22 cellular contexts compared by ENCODE assay signal in the genomic region with DNA sequence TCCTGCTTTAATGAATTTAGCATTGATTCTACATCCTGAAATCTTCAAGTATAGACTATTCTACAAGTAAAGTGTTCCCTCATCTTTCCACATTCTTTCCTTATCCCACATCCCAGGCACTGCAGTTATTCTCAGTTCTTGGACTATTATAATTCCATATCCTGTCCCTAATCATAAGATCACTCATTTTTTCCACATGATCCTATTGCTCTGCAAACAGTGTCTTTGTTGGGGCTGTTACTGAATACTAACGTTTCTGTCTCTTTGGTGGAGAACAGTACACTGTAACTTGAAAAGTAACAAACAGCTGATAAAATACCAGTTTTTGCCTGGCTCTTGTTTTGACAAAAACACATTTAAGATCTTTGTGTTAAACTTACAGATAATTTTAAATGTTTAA.
DNase-seq lines count a peak whose midpoint lies in the region; ATAC-seq and TF ChIP-seq lines count a peak whose summit lies in the region.
"Had no signal": no experiment of that assay in that cellular context is flagged by ENCODE, and none has a peak within 500 bp of the region (broad histone marks: within the 10 kb centered on the region; RNA-seq: fewer than 3 reads in every experiment).

No MANE protein-coding gene starts in this region.

- TF ChIP-seq CTCF in SK-N-SH (IDR thresholded peaks at IDR 0.05) (no peak), left ventricle myocardium inferior (IDR thresholded peaks at IDR 0.05; ENCODE audit: borderline replicate concordance) (no peak)

- H3K4me2 ChIP-seq in SK-N-SH: no peak overlapping the region
- H3K4me2 ChIP-seq: A549; BLaER1 treated with 17β-estradiol and CSF1 and Interleukin-3, amounts not matched to agents 10 nM and 100 nM; GM23338 had no signal

- no peak for TF ChIP-seq RAD21 in SK-N-SH (IDR thresholded peaks at IDR 0.05; ENCODE audit: low read length)

- H3K4me3 ChIP-seq in SK-N-SH (ENCODE audit: low read depth in 2 of 2, low read length in 1 of 2) (no peak overlapping the region), left ventricle myocardium inferior (no peak overlapping the region)
- H3K4me3 ChIP-seq: A549; BLaER1 treated with 17β-estradiol and CSF1 and Interleukin-3, amounts not matched to agents 10 nM and 100 nM; GM23338 had no signal

- CTCF ChIA-PET in SK-N-SH (lab: Yijun Ruan, JAX): interaction anchor here (1.6 kb wide), 1 partner anchor 32 kb away, joined by 3 read pairs; no protein-coding TSS in a partner anchor

- intact Hi-C loops in left ventricle myocardium inferior (cut with micrococcal nuclease): no loop called here

- POLR2A ChIA-PET in SK-N-SH (lab: Yijun Ruan, JAX): no interaction called here

- H3K9me2 ChIP-seq in SK-N-SH: no peaks in the 10 kb centered on the region

- TF ChIP-seq EP300 in SK-N-SH (IDR thresholded peaks at IDR 0.05; ENCODE audit: borderline replicate concordance in 1 of 2, low read depth in 1 of 2, low read length in 1 of 2): no peak

- no peaks in the 10 kb centered on the region for H3K79me2 ChIP-seq in SK-N-SH (ENCODE audit: insufficient read depth)

- no peaks in the 10 kb centered on the region for H3K4me1 ChIP-seq in SK-N-SH (ENCODE audit: control insufficient read depth in 1 of 2, insufficient read depth in 2 of 2, low read depth in 1 of 2, low read length in 1 of 2)
- H3K4me1 ChIP-seq in left ventricle myocardium inferior: no peaks in the 10 kb centered on the region
- H3K4me1 ChIP-seq: A549, BE2C had no signal

- no peak overlapping the region for H3K9ac ChIP-seq in SK-N-SH
- H3K9ac ChIP-seq: BLaER1 treated with 17β-estradiol and CSF1 and Interleukin-3, amounts not matched to agents 10 nM and 100 nM had no signal

- 0 out of 2 replicates have a peak overlapping the region, but pooled peaks have one; percentile 19 for H2AFZ ChIP-seq in SK-N-SH (ENCODE audit: low read depth)
- H2AFZ ChIP-seq: GM23338 had no signal

- no peaks in the 10 kb centered on the region for H3F3A ChIP-seq in SK-N-SH (replicated peaks; ENCODE audit: insufficient read depth)

- H3K9me3 ChIP-seq in SK-N-SH (no peaks in the 10 kb centered on the region), left ventricle myocardium inferior (replicated peaks) (no peaks in the 10 kb centered on the region)
- H3K9me3 ChIP-seq: A549; BE2C; BLaER1 treated with 17β-estradiol and CSF1 and Interleukin-3, amounts not matched to agents 10 nM and 100 nM had no signal

- DNase-seq in SK-N-SH (no peak), foreskin melanocyte (peak; percentile 71), substantia nigra (lab: John Stamatoyannopoulos, UW) (no peak), left ventricle myocardium inferior (no peak), NCI-H226 (no peak)
- DNase-seq: 8988T; ACHN; AML-193; BE2C; Calu3; CD4-positive, alpha-beta T cell; CD8-positive, alpha-beta memory T cell; COR-L47; DMS53; DMS79 treated with DMSO at 0.1 percent for 48 hours; GF-D8; H9 had no signal

- H3K27ac ChIP-seq in SK-N-SH (ENCODE audit: low read depth in 2 of 2, low read length in 1 of 2) (no peak overlapping the region), substantia nigra (ENCODE audit: low read depth, low read length, poor library complexity, severe bottlenecking) (peak overlapping the region; percentile 4), left ventricle myocardium inferior (replicated peaks) (no peak overlapping the region)
- H3K27ac ChIP-seq: A549; BLaER1 treated with 17β-estradiol and CSF1 and Interleukin-3, amounts not matched to agents 10 nM and 100 nM had no signal

- 26% methylated on average over 1 of the region's 1 CpG for WGBS in SK-N-SH (ENCODE audit: low lambda C conversion rate)

- H3K27me3 ChIP-seq in SK-N-SH (ENCODE audit: insufficient read depth): no peaks in the 10 kb centered on the region
- no peaks in the 10 kb centered on the region for H3K27me3 ChIP-seq in left ventricle myocardium inferior (ENCODE audit: low read depth)
- H3K27me3 ChIP-seq: BE2C had no signal

- no peaks in the 10 kb centered on the region for H4K20me1 ChIP-seq in SK-N-SH (ENCODE audit: insufficient read depth)
- H4K20me1 ChIP-seq: BLaER1 treated with 17β-estradiol and CSF1 and Interleukin-3, amounts not matched to agents 10 nM and 100 nM had no signal

- ATAC-seq in SK-N-SH treated with all-trans-retinoic acid at 6 μM for 48 hours: no peak
- ATAC-seq: A549, GM23338, HCT116 had no signal

- H3K36me3 ChIP-seq in SK-N-SH (replicated peaks in 1 of 2; ENCODE audit: control insufficient read depth in 1 of 2, insufficient read depth in 2 of 2, low read length in 1 of 2) (no peaks in the 10 kb centered on the region), left ventricle myocardium inferior (no peaks in the 10 kb centered on the region)
- H3K36me3 ChIP-seq: BE2C; BLaER1 treated with 17β-estradiol and CSF1 and Interleukin-3, amounts not matched to agents 10 nM and 100 nM had no signal

TF ChIP-seq in SK-N-SH, 30 proteins besides CTCF, POLR2A, EP300 and RAD21:
- TF ChIP-seq, protein P1, sequence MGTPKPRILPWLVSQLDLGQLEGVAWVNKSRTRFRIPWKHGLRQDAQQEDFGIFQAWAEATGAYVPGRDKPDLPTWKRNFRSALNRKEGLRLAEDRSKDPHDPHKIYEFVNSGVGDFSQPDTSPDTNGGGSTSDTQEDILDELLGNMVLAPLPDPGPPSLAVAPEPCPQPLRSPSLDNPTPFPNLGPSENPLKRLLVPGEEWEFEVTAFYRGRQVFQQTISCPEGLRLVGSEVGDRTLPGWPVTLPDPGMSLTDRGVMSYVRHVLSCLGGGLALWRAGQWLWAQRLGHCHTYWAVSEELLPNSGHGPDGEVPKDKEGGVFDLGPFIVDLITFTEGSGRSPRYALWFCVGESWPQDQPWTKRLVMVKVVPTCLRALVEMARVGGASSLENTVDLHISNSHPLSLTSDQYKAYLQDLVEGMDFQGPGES (IDR thresholded peaks at IDR 0.05; ENCODE audit: low read depth, low read length): no peak
- no peak for TF ChIP-seq GATA2 (CRISPR knock-in tag; IDR thresholded peaks at IDR 0.05)
- TF ChIP-seq EZH2phosphoT487 (IDR thresholded peaks at IDR 0.05; ENCODE audit: borderline replicate concordance, low read depth): no peak
- TF ChIP-seq MXI1 (IDR thresholded peaks at IDR 0.05; ENCODE audit: low read depth, low read length): no peak
- no peak for TF ChIP-seq FOXM1 (IDR thresholded peaks at IDR 0.05; ENCODE audit: low read depth)

TF ChIP-seq in SK-N-SH treated with all-trans-retinoic acid at 6 μM for 48 hours, 23 proteins besides CTCF, POLR2A, EP300 and RAD21:
- TF ChIP-seq, protein P2, sequence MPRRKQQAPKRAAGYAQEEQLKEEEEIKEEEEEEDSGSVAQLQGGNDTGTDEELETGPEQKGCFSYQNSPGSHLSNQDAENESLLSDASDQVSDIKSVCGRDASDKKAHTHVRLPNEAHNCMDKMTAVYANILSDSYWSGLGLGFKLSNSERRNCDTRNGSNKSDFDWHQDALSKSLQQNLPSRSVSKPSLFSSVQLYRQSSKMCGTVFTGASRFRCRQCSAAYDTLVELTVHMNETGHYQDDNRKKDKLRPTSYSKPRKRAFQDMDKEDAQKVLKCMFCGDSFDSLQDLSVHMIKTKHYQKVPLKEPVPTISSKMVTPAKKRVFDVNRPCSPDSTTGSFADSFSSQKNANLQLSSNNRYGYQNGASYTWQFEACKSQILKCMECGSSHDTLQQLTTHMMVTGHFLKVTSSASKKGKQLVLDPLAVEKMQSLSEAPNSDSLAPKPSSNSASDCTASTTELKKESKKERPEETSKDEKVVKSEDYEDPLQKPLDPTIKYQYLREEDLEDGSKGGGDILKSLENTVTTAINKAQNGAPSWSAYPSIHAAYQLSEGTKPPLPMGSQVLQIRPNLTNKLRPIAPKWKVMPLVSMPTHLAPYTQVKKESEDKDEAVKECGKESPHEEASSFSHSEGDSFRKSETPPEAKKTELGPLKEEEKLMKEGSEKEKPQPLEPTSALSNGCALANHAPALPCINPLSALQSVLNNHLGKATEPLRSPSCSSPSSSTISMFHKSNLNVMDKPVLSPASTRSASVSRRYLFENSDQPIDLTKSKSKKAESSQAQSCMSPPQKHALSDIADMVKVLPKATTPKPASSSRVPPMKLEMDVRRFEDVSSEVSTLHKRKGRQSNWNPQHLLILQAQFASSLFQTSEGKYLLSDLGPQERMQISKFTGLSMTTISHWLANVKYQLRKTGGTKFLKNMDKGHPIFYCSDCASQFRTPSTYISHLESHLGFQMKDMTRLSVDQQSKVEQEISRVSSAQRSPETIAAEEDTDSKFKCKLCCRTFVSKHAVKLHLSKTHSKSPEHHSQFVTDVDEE (CRISPR knock-in tag; IDR thresholded peaks at IDR 0.05): no peak
- no peak for TF ChIP-seq TCF4 (CRISPR knock-in tag; IDR thresholded peaks at IDR 0.05; ENCODE audit: borderline replicate concordance)
- TF ChIP-seq ZNF565 (CRISPR knock-in tag; conservative IDR thresholded peaks at IDR 0.05; ENCODE audit: low read depth): no peak
- no peak for TF ChIP-seq OSR1 (CRISPR knock-in tag; IDR thresholded peaks at IDR 0.05)
- TF ChIP-seq ESRRG (CRISPR knock-in tag; IDR thresholded peaks at IDR 0.05): no peak
- no peak for TF ChIP-seq BACH2 (CRISPR knock-in tag; IDR thresholded peaks at IDR 0.05; ENCODE audit: borderline replicate concordance)
- no peak for TF ChIP-seq CSDC2 (CRISPR knock-in tag; IDR thresholded peaks at IDR 0.05)
- no peak for TF ChIP-seq PPARA (CRISPR knock-in tag; IDR thresholded peaks at IDR 0.05; ENCODE audit: borderline replicate concordance)
